Comparison of ENCODE assay signal across 1 cellular context in genomic region chr1:45490623-45491463, GRCh38.
TF ChIP-seq lines count a peak whose summit lies in the region.

TESK2 (minus strand) TSS chr1:45491163; CDS start chr1:45457785, 33,378 bp downstream.

TF ChIP-seq in HCT116, 20 proteins besides CTCF, POLR2A, EP300 and RAD21 (continued from another document):
- TF ChIP-seq ZBTB33 (IDR thresholded peaks at IDR 0.05; ENCODE audit: extremely low read depth, insufficient replicate concordance, low read length): no peak
- TF ChIP-seq TCF7L2 (IDR thresholded peaks at IDR 0.05; ENCODE audit: borderline replicate concordance, extremely low read depth, insufficient read depth, insufficient read length): no peak
- TF ChIP-seq CEBPB (IDR thresholded peaks at IDR 0.05; ENCODE audit: low read depth): no peak
- TF ChIP-seq SIN3A (IDR thresholded peaks at IDR 0.05; ENCODE audit: low read depth): peak; percentile 79
- TF ChIP-seq ZNF274 (IDR thresholded peaks at IDR 0.05; ENCODE audit: low read depth, low read length): no peak
- no peak for TF ChIP-seq FOSL1 (IDR thresholded peaks at IDR 0.05; ENCODE audit: low read depth)
